Comparison of ENCODE assay signal across 16 cellular contexts in genomic region chr2:8647462-8647857, GRCh38. TPM values are rescaled to one million over a fixed set of nuclear protein-coding genes. Genes with fewer than 3 reads are reported as not detected.
DNase-seq lines count a peak whose midpoint lies in the region; TF ChIP-seq lines count a peak whose summit lies in the region.
"Had no signal": no experiment of that assay in that cellular context is flagged by ENCODE, and none has a peak within 500 bp of the region (broad histone marks: within the 10 kb centered on the region; RNA-seq: fewer than 3 reads in every experiment).

No MANE protein-coding gene starts in this region.

- H4K20me1 ChIP-seq in OCI-LY7 (ENCODE audit: insufficient read depth, low read length) (no peaks in the 10 kb centered on the region), neural progenitor cell (ENCODE audit: low read depth) (no peaks in the 10 kb centered on the region)
- H4K20me1 ChIP-seq: BLaER1 had no signal

- H3K79me2 ChIP-seq in OCI-LY7 (ENCODE audit: insufficient read depth, low read depth, low read length) (no peaks in the 10 kb centered on the region), neural progenitor cell (ENCODE audit: low read depth) (no peaks in the 10 kb centered on the region)

- H3K36me3 Mint-ChIP-seq in activated CD4-positive, alpha-beta T cell treated with anti-CD3 and anti-CD28 coated beads, Interleukin-2, amount 10 ng/mL, durations not matched to agents 7 days and 5 days (ENCODE audit: low read depth): peaks cover 3% of the 10 kb centered on the region
- H3K36me3 Mint-ChIP-seq in neural progenitor cell: peaks cover 13% of the 10 kb centered on the region
- no peaks in the 10 kb centered on the region for H3K36me3 Mint-ChIP-seq in MCF 10A (ENCODE audit: insufficient read depth, unreplicated experiment)
- H3K36me3 Mint-ChIP-seq: CD14-positive monocyte; CD4-positive, alpha-beta memory T cell had no signal

- intact Hi-C loops in OCI-LY7 (cut with micrococcal nuclease; ENCODE audit: unreplicated experiment): no loop called here
- intact Hi-C loops in posterior vena cava (cut with DNase I): no loop called here
- intact Hi-C loops in MCF 10A (cut with micrococcal nuclease): no loop called here

- no peaks in the 10 kb centered on the region for H3K27me3 Mint-ChIP-seq in activated CD4-positive, alpha-beta T cell treated with anti-CD3 and anti-CD28 coated beads, Interleukin-2, amount 10 ng/mL, durations not matched to agents 7 days and 5 days
- H3K27me3 Mint-ChIP-seq in neural progenitor cell (ENCODE audit: insufficient read depth, low read depth) (peaks cover 32% of the 10 kb centered on the region), MCF 10A (ENCODE audit: insufficient read depth, unreplicated experiment) (no peaks in the 10 kb centered on the region)
- H3K27me3 Mint-ChIP-seq: CD4-positive, alpha-beta memory T cell had no signal

- H3K4me3 Mint-ChIP-seq in activated CD4-positive, alpha-beta T cell treated with anti-CD3 and anti-CD28 coated beads, Interleukin-2, amount 10 ng/mL, durations not matched to agents 7 days and 5 days: no peak overlapping the region
- H3K4me3 Mint-ChIP-seq in neural progenitor cell (no peak overlapping the region), MCF 10A (ENCODE audit: unreplicated experiment) (no peak overlapping the region)
- H3K4me3 Mint-ChIP-seq: CD14-positive monocyte; CD4-positive, alpha-beta memory T cell; H9 had no signal

- H2AFZ ChIP-seq in OCI-LY7 (ENCODE audit: low read length) (no peak overlapping the region), neural progenitor cell (replicated peaks) (no peak overlapping the region)

- no peaks in the 10 kb centered on the region for H3K36me3 ChIP-seq in OCI-LY7 (ENCODE audit: insufficient read depth, low read length)
- no peaks in the 10 kb centered on the region for H3K36me3 ChIP-seq in neural progenitor cell

- H3K4me1 ChIP-seq in OCI-LY7 (ENCODE audit: insufficient read depth, low read length, poor library complexity, severe bottlenecking) (peaks cover 2% of the 10 kb centered on the region), neural progenitor cell (peaks cover 11% of the 10 kb centered on the region)

- DNase-seq in activated CD4-positive, alpha-beta T cell treated with anti-CD3 and anti-CD28 coated beads, Interleukin-2, amount 10 ng/mL, durations not matched to agents 7 days and 5 days: no peak
- DNase-seq in activated CD4-positive, alpha-beta T cell treated with anti-CD3 and anti-CD28 coated beads, Interleukin-2, amount 50 U/mL, for 4 hours: no peak
- DNase-seq in OCI-LY7 (ENCODE audit: low spot score) (peak; percentile 16), neural progenitor cell (ENCODE audit: low spot score) (no peak), RWPE1 (ENCODE audit: low spot score) (no peak), posterior vena cava (ENCODE audit: low spot score) (no peak), MCF 10A (ENCODE audit: unreplicated experiment) (no peak)
- DNase-seq: 8988T; CD4-positive, alpha-beta memory T cell; DMS153; DND-41; EL; H9 had no signal

- H3K4me1 Mint-ChIP-seq in activated CD4-positive, alpha-beta T cell treated with anti-CD3 and anti-CD28 coated beads, Interleukin-2, amount 10 ng/mL, durations not matched to agents 7 days and 5 days: peaks cover 5% of the 10 kb centered on the region
- H3K4me1 Mint-ChIP-seq in neural progenitor cell (peaks cover 39% of the 10 kb centered on the region), MCF 10A (ENCODE audit: insufficient read depth, unreplicated experiment) (no peaks in the 10 kb centered on the region)
- H3K4me1 Mint-ChIP-seq: CD4-positive, alpha-beta memory T cell had no signal

- H3K9me2 ChIP-seq in OCI-LY7 (ENCODE audit: insufficient read depth, low read length): no peaks in the 10 kb centered on the region

- peaks cover 7% of the 10 kb centered on the region for H3K9me3 Mint-ChIP-seq in activated CD4-positive, alpha-beta T cell treated with anti-CD3 and anti-CD28 coated beads, Interleukin-2, amount 10 ng/mL, durations not matched to agents 7 days and 5 days
- peaks cover 27% of the 10 kb centered on the region for H3K9me3 Mint-ChIP-seq in neural progenitor cell
- H3K9me3 Mint-ChIP-seq in MCF 10A (ENCODE audit: unreplicated experiment): no peaks in the 10 kb centered on the region
- H3K9me3 Mint-ChIP-seq: CD4-positive, alpha-beta memory T cell had no signal

- TF ChIP-seq CTCF in OCI-LY7 (conservative IDR thresholded peaks at IDR 0.05; ENCODE audit: low read length) (no peak), neural progenitor cell (IDR thresholded peaks at IDR 0.05) (no peak), RWPE1 (conservative IDR thresholded peaks at IDR 0.05; ENCODE audit: low read depth) (no peak), MCF 10A (IDR thresholded peaks at IDR 0.05; ENCODE audit: unreplicated experiment) (no peak)

- no peaks in the 10 kb centered on the region for H3K27me3 ChIP-seq in neural progenitor cell
- H3K27me3 ChIP-seq: BLaER1 had no signal

- peak overlapping the region; percentile 13 for H3K27ac Mint-ChIP-seq in activated CD4-positive, alpha-beta T cell treated with anti-CD3 and anti-CD28 coated beads, Interleukin-2, amount 10 ng/mL, durations not matched to agents 7 days and 5 days
- H3K27ac Mint-ChIP-seq in neural progenitor cell (peak overlapping the region; percentile 78), MCF 10A (ENCODE audit: low read depth, unreplicated experiment) (no peak overlapping the region)
- H3K27ac Mint-ChIP-seq: CD14-positive monocyte; CD4-positive, alpha-beta memory T cell; H9 had no signal

- BruUV-seq in OCI-LY7 (replicated peaks; lab: Mats Ljungman, UMichigan): no TSS peak
- no TSS peak for BruUV-seq in MCF 10A (replicated peaks; lab: Mats Ljungman, UMichigan)

- H3K4me3 ChIP-seq in OCI-LY7 (ENCODE audit: low read depth, low read length, poor library complexity, severe bottlenecking) (no peak overlapping the region), neural progenitor cell (no peak overlapping the region)
- H3K4me3 ChIP-seq: BLaER1, GM12878 had no signal

- POLR2A ChIA-PET in activated CD4-positive, alpha-beta T cell treated with anti-CD3 and anti-CD28 coated beads, Interleukin-2, amount 10 ng/mL, durations not matched to agents 7 days and 5 days (lab: Charles Lee): no interaction called here
- POLR2A ChIA-PET in OCI-LY7 (lab: Charles Lee) (no interaction called here), RWPE1 (lab: Yijun Ruan, JAX; ENCODE audit: low non-redundant PET) (no interaction called here), MCF 10A (lab: Yijun Ruan, JAX) (no interaction called here)

- H3K9ac ChIP-seq in neural progenitor cell: no peak overlapping the region
- H3K9ac ChIP-seq: BLaER1 had no signal

- H3F3A ChIP-seq in neural progenitor cell (ENCODE audit: low read depth): peaks cover 20% of the 10 kb centered on the region

- CTCF ChIA-PET in activated CD4-positive, alpha-beta T cell treated with anti-CD3 and anti-CD28 coated beads, Interleukin-2, amount 10 ng/mL, durations not matched to agents 7 days and 5 days (lab: Charles Lee): no interaction called here
- CTCF ChIA-PET in OCI-LY7 (lab: Charles Lee; ENCODE audit: unreplicated experiment) (no interaction called here), RWPE1 (lab: Yijun Ruan, JAX) (interaction anchor here (0.6 kb wide), 1 partner anchor 27 kb away, joined by 3 read pairs; no protein-coding TSS in a partner anchor), MCF 10A (lab: Yijun Ruan, JAX) (no interaction called here)

- H3K4me2 ChIP-seq in OCI-LY7 (ENCODE audit: low read length) (no peak overlapping the region), neural progenitor cell (no peak overlapping the region)
- H3K4me2 ChIP-seq: BLaER1 had no signal

- H3K9me3 ChIP-seq in OCI-LY7 (ENCODE audit: low read length) (peaks cover 14% of the 10 kb centered on the region), neural progenitor cell (ENCODE audit: low read depth) (no peaks in the 10 kb centered on the region)

- H3K27ac ChIP-seq in OCI-LY7 (ENCODE audit: low read depth, low read length, poor library complexity, severe bottlenecking) (no peak overlapping the region), neural progenitor cell (no peak overlapping the region), RWPE1 (no peak overlapping the region)
- H3K27ac ChIP-seq: BLaER1 had no signal

RNA-seq across cellular contexts. Expression of gene ID2, which starts 34.4 kb away (rescaled TPM):
- total RNA-seq in activated CD4-positive, alpha-beta T cell treated with anti-CD3 and anti-CD28 coated beads, Interleukin-2, amount 10 ng/mL, durations not matched to agents 7 days and 5 days: 100 to 1,000 TPM; 126 to 134 TPM
- total RNA-seq in OCI-LY7 (2014; rRNA removed; shearing (Covaris generic)): 439 and 498 TPM in 2 replicates
- total RNA-seq in OCI-LY7 (2022) (69.8 and 79.3 TPM in 2 replicates), neural progenitor cell (ENCODE audit: low replicate concordance) (140 and 224 TPM in 2 replicates), posterior vena cava (100 to 1,000 TPM in 1 of 2 donors, 10 to 100 TPM in 1; 82.2 to 135 TPM), MCF 10A (2022) (0.54 and 2.0 TPM in 2 replicates)

Comparison
In these comparisons a context has a peak if more than half of its experiments do, and no peak if none do; other contexts are left out.
1. RNA of gene ID2, which starts 34.4 kb away (total RNA-seq): 69.8 to 498 TPM in OCI-LY7, 140 to 224 TPM in neural progenitor cell, 82.2 to 135 TPM in posterior vena cava and 126 to 134 TPM in activated CD4-positive, alpha-beta T cell treated with anti-CD3 and anti-CD28 coated beads, Interleukin-2, amount 10 ng/mL, durations not matched to agents 7 days and 5 days; 0.54 to 2.0 TPM in MCF 10A; every median in the first group is over 10 times any median in the second.